ENCODE assay signal across 23 cellular contexts in the genomic region with DNA sequence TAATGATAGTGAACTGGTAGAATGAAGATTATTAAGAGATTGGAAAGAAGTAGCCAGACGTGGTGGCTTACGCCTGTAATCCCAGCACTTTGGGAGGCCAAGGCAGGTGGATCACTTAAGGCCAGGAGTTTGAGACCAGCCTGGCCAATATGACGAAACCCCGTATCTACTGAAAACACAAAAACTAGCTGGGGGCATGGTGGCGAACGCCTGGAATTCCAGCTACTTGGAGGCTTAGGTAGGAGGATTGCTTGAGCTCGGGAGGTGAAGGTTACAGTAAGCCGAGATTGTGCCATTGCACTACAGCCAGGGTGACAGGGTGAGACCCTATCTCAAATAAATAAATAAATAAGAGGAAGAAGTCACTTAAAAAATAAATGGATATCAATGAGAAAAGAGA.
"Had no signal": no experiment of that assay in that cellular context is flagged by ENCODE, and none has a peak within 500 bp of the region (broad histone marks: within the 10 kb centered on the region; RNA-seq: fewer than 3 reads in every experiment).

No MANE protein-coding gene starts in this region.

- H3K9me3 Mint-ChIP-seq: dendritic cell treated with granulocyte-macrophage colony-stimulating factor and Interleukin-4, amounts not matched to agents 40 ng/mL and 50 ng/mL, for 4 days; effector memory CD8-positive, alpha-beta T cell had no signal

- H3K27ac Mint-ChIP-seq: dendritic cell treated with granulocyte-macrophage colony-stimulating factor and Interleukin-4, amounts not matched to agents 40 ng/mL and 50 ng/mL, for 4 days; endodermal cell had no signal

- ATAC-seq: effector memory CD8-positive, alpha-beta T cell; esophagus mucosa; gastrocnemius medialis; heart right ventricle; left cardiac atrium; left lung; left ventricle myocardium superior; lower lobe of right lung had no signal

- H3K27me3 ChIP-seq: colonic mucosa, esophagus squamous epithelium, gastrocnemius medialis, heart right ventricle, left lung had no signal

- H3K9me3 ChIP-seq: colonic mucosa, esophagus squamous epithelium, gastrocnemius medialis, heart right ventricle, left lung, lower lobe of right lung had no signal

- H3K4me3 Mint-ChIP-seq: dendritic cell treated with granulocyte-macrophage colony-stimulating factor and Interleukin-4, amounts not matched to agents 40 ng/mL and 50 ng/mL, for 4 days; effector memory CD8-positive, alpha-beta T cell; endodermal cell had no signal

- DNase-seq: colonic mucosa; cortex of kidney; effector CD8-positive, alpha-beta T cell; effector memory CD8-positive, alpha-beta T cell; endodermal cell; erythroblast; esophagus squamous epithelium; foreskin fibroblast; foreskin melanocyte; gastrocnemius medialis; glutamatergic neuron; head of caudate nucleus; heart right ventricle; hippocampal formation; left cardiac atrium; left lung; left ventricle myocardium superior; lower lobe of right lung; mesendoderm; midbrain had no signal

- H3K4me1 ChIP-seq: colonic mucosa, esophagus squamous epithelium, left lung had no signal

- H3K27ac ChIP-seq: colonic mucosa, epithelial cell of prostate, esophagus squamous epithelium, gastrocnemius medialis, heart right ventricle, left lung, lower lobe of right lung had no signal

- H3K4me3 ChIP-seq: colonic mucosa, esophagus squamous epithelium, gastrocnemius medialis, heart right ventricle, left lung, lower lobe of right lung had no signal

- H3K27me3 Mint-ChIP-seq: dendritic cell treated with granulocyte-macrophage colony-stimulating factor and Interleukin-4, amounts not matched to agents 40 ng/mL and 50 ng/mL, for 4 days; effector memory CD8-positive, alpha-beta T cell had no signal
